ENCODE assay signal across 26 cellular contexts in the genomic region with DNA sequence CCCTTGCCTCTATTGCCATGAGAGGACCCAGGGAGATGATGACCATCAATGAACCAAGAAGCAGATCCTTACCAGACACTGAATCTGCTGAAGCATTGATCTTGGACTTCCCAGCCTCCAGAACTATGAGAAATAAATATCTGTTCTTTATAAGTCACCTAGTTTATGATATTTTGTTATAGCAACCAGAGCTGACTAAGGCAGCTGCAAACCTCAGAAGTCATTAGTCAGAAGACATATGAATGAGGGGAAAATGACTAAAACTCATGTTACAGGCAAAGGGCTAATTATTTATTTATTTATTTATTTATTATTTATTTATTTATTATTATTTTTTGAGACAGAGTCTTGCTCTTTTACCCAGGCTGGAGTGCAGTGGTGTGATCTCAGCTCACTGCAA.
"Had no signal": no experiment of that assay in that cellular context is flagged by ENCODE, and none has a peak within 500 bp of the region (broad histone marks: within the 10 kb centered on the region; RNA-seq: fewer than 3 reads in every experiment).

No MANE protein-coding gene starts in this region.

- H3K4me2 ChIP-seq: neural progenitor cell had no signal

- H3K4me1 ChIP-seq: neural progenitor cell, right lobe of liver had no signal

- H3K4me3 ChIP-seq: heart right ventricle, neural progenitor cell, right lobe of liver, skin epidermis, thoracic aorta, vagina had no signal

- H2AFZ ChIP-seq: neural progenitor cell had no signal

- H3K36me3 ChIP-seq: heart right ventricle, neural progenitor cell, right lobe of liver, thoracic aorta, vagina had no signal

- H3K27me3 ChIP-seq: heart right ventricle, neural progenitor cell, right lobe of liver, vagina had no signal

- H3K9ac ChIP-seq: neural progenitor cell had no signal

- H3K9me3 ChIP-seq: right lobe of liver, thoracic aorta, vagina had no signal

- H3K4me1 Mint-ChIP-seq: memory B cell; naive thymus-derived CD8-positive, alpha-beta T cell had no signal

- H3K36me3 Mint-ChIP-seq: activated naive CD8-positive, alpha-beta T cell; brain; neural progenitor cell; type B pancreatic cell had no signal

- DNase-seq: activated CD4-positive, alpha-beta T cell treated with anti-CD3 and anti-CD28 coated beads for 4 hours; activated CD4-positive, alpha-beta T cell treated with anti-CD3 and anti-CD28 coated beads, Interleukin-2, amount 50 U/mL, for 4 hours; activated naive CD4-positive, alpha-beta T cell treated with Interleukin-2 at 50 U/mL for 16 hours; activated T-cell treated with anti-CD3 and anti-CD28 coated beads for 4 hours; activated T-cell treated with anti-CD3 and anti-CD28 coated beads, Interleukin-2, amount 50 U/mL, for 72 hours; aorta; caudate nucleus; cortex of kidney; foreskin fibroblast; heart right ventricle; left cardiac atrium; naive thymus-derived CD8-positive, alpha-beta T cell; occipital lobe; right lobe of liver; stimulated activated CD4-positive, alpha-beta T cell treated with anti-CD3 and anti-CD28 coated beads, Interleukin-12 subunit alpha, Interleukin-12 subunit beta, amount 100 ng/mL, for 4 hours; stimulated activated CD4-positive, alpha-beta T cell treated with anti-CD3 and anti-CD28 coated beads, Interleukin-4, amount 100 ng/mL, for 1 hour had no signal

- H3K27ac Mint-ChIP-seq: activated naive CD8-positive, alpha-beta T cell; activated T-cell treated with anti-CD3 and anti-CD28 coated beads, Interleukin-2, amount 50 U/mL, for 72 hours; memory B cell; naive thymus-derived CD8-positive, alpha-beta T cell; neural progenitor cell; stimulated activated naive CD8-positive, alpha-beta T cell treated with anti-CD3 and anti-CD28 coated beads, Interleukin-15, Interleukin-2, amounts not matched to agents 100 ng/mL and 50 ng/mL, for 24 hours; type B pancreatic cell had no signal

- H3K27ac ChIP-seq: heart right ventricle, neural progenitor cell, right lobe of liver, skin epidermis, thoracic aorta, vagina, VCaP had no signal

- H3K27me3 Mint-ChIP-seq: type B pancreatic cell had no signal

- H3K4me3 Mint-ChIP-seq: activated naive CD8-positive, alpha-beta T cell; activated T-cell treated with anti-CD3 and anti-CD28 coated beads, Interleukin-2, amount 50 U/mL, for 72 hours; brain; memory B cell; naive thymus-derived CD8-positive, alpha-beta T cell; neural progenitor cell; stimulated activated naive CD8-positive, alpha-beta T cell treated with anti-CD3 and anti-CD28 coated beads, Interleukin-15, Interleukin-2, amounts not matched to agents 100 ng/mL and 50 ng/mL, for 24 hours; type B pancreatic cell had no signal
